1 cellular context compared by ENCODE assay signal in the genomic region with DNA sequence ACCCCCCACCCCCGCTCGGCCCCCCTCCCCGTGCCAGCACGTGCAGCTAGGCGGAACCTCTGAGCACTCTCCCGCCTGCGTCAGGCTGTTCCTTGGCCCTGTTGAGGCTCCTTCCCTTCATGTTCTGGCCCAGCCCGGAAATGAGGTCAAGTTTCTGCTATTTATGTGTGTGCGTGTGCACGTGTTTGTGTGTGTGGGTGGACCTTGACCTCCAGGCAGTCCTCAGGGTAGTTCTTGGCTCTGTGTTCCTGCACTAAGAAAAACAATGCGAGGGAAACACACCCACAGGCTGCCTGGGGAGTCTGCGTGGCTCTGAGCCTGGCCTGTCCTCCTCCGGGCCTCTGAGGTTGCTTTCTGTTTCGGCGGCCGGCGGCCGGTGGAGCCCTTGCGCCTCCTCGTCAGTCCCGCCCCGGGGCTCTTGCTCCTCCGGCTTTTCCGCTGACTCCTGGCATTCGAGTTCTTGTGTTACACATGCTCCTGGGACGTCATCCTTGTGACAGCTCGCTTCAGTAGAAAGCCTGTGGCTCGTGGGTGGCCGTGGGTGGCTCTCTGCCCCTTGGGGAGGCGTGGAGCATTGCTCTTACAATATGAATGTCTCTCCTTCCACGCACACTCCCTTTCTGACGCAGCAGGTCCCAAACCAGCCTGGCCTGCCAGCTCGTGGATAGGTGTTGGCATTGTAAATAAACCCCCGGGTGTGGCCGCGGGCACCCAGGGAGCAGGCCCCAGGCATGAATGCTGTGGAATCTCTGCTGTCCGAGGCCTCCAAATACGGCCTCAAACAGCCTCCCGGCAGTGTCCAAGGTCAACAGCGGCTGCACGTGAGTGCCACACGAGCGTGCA.
TF ChIP-seq lines count a peak whose summit lies in the region.

No MANE protein-coding gene starts in this region.

TF ChIP-seq in H1, 55 proteins besides CTCF, POLR2A, EP300 and RAD21:
- TF ChIP-seq, protein P1, sequence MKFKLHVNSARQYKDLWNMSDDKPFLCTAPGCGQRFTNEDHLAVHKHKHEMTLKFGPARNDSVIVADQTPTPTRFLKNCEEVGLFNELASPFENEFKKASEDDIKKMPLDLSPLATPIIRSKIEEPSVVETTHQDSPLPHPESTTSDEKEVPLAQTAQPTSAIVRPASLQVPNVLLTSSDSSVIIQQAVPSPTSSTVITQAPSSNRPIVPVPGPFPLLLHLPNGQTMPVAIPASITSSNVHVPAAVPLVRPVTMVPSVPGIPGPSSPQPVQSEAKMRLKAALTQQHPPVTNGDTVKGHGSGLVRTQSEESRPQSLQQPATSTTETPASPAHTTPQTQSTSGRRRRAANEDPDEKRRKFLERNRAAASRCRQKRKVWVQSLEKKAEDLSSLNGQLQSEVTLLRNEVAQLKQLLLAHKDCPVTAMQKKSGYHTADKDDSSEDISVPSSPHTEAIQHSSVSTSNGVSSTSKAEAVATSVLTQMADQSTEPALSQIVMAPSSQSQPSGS (IDR thresholded peaks at IDR 0.05; ENCODE audit: low read length), result no peak
- TF ChIP-seq CTBP2 (IDR thresholded peaks at IDR 0.05; ENCODE audit: borderline replicate concordance, insufficient read depth, insufficient read length, low read length) (no peak), GABPA (IDR thresholded peaks at IDR 0.05; ENCODE audit: borderline replicate concordance, insufficient read depth, low read length) (no peak), EGR1 (IDR thresholded peaks at IDR 0.05; ENCODE audit: borderline replicate concordance, low read depth, low read length) (peak; percentile 40; the same call in 1 of the 2 replicates), RBBP5 (IDR thresholded peaks at IDR 0.05; ENCODE audit: borderline replicate concordance, low read depth, low read length) (no peak), SP4 (IDR thresholded peaks at IDR 0.05; ENCODE audit: low read length) (no peak), HDAC2 (IDR thresholded peaks at IDR 0.05; ENCODE audit: borderline replicate concordance in 1 of 2, low read depth in 2 of 2, low read length in 2 of 2) (0 out of 4 replicates have a peak, but pooled peaks of 1 of the 2 experiments have one; percentile 12), NRF1 (IDR thresholded peaks at IDR 0.05; ENCODE audit: low read depth, low read length) (no peak), NANOG (IDR thresholded peaks at IDR 0.05; ENCODE audit: insufficient read depth, low read depth, low read length, poor library complexity, severe bottlenecking) (no peak), SAP30 (IDR thresholded peaks at IDR 0.05; ENCODE audit: insufficient read depth, insufficient replicate concordance, low read length) (no peak), SRF (IDR thresholded peaks at IDR 0.05; ENCODE audit: low read depth, low read length) (no peak), POLR2AphosphoS5 (IDR thresholded peaks at IDR 0.05; ENCODE audit: low read depth, low read length) (no peak)
- TF ChIP-seq, protein P2, sequence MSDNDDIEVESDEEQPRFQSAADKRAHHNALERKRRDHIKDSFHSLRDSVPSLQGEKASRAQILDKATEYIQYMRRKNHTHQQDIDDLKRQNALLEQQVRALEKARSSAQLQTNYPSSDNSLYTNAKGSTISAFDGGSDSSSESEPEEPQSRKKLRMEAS (IDR thresholded peaks at IDR 0.05), result peak; percentile 90
- TF ChIP-seq, protein P3, sequence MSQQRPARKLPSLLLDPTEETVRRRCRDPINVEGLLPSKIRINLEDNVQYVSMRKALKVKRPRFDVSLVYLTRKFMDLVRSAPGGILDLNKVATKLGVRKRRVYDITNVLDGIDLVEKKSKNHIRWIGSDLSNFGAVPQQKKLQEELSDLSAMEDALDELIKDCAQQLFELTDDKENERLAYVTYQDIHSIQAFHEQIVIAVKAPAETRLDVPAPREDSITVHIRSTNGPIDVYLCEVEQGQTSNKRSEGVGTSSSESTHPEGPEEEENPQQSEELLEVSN (IDR thresholded peaks at IDR 0.05), result peak; percentile 83
TF ChIP-seq in H1: peak in this region for 4.
